ENCODE assay signal across 13 cellular contexts in the genomic region with DNA sequence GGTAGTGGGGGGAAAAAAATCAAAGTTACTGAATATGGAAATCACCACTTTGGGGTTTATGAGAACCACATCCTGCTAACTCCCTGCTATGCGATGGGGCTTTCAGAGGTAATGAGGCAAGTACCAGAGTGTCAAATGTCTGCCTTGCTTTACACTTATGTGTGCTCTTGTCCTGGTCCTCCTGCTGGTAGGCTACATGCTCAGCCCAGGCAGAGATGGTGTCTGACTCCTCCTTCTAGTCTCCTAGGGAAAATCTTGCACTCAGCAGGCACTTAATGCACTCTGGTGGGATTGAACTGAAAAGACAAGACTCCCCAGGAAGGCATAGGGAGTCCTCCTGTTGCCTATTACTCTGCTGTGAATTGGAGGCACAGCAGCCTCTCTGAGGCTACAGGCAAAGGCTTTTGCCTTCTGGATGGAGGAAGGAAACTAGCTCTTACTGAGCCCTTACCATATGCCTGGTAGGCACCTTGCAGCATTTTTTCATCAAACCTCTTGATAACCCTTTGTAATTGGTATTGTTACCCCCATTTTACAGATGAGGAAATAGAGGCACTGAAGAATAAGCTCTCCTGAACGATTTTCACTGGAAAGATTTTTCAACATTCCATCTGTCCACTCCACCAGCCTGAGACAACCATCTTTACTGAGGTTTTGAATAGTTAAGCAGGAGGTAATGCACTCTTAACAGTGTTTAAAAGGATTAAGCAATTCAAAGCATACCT.
A peak's percentile ranks its signal among the peaks of the same experiment; 100 is the strongest.
DNase-seq lines count a peak whose midpoint lies in the region; ATAC-seq and TF ChIP-seq lines count a peak whose summit lies in the region.
"Had no signal": no experiment of that assay in that cellular context is flagged by ENCODE, and none has a peak within 500 bp of the region (broad histone marks: within the 10 kb centered on the region; RNA-seq: fewer than 3 reads in every experiment).

No MANE protein-coding gene starts in this region.

- H3K4me1 Mint-ChIP-seq in WTC11: peaks cover 12% of the 10 kb centered on the region

- peaks cover 3% of the 10 kb centered on the region; the same call in 1 of the 2 replicates for H3K27me3 Mint-ChIP-seq in WTC11 (ENCODE audit: low read depth)

- CTCF ChIA-PET in WTC11 (lab: Charles Lee): interaction anchor here (0.5 to 3.7 kb wide), 5 partner anchors 12 to 302 kb away, joined by 3 to 14 read pairs (median 3); no protein-coding TSS in a partner anchor

- no peak overlapping the region for H3K4me3 ChIP-seq in breast epithelium
- H3K4me3 ChIP-seq: tibial artery had no signal

- intact Hi-C loops in breast epithelium (cut with DNase I; ENCODE audit: low total_unique reads): no loop called here

- DNase-seq in WTC11 (ENCODE audit: low spot score) (no peak), breast epithelium (ENCODE audit: low spot score in 2 of 2) (no peak), ureter (ENCODE audit: low spot score) (no peak), NCI-H1092 (lab: John Stamatoyannopoulos, UW) (no peak)
- no peak for DNase-seq in activated CD4-positive, alpha-beta T cell treated with anti-CD3 and anti-CD28 coated beads, Interleukin-2, amount 50 U/mL, for 1 hour
- DNase-seq: Caco-2; NCI-H2227 treated with DMSO at 0.1 percent for 48 hours; stimulated activated CD4-positive, alpha-beta T cell treated with anti-CD3 and anti-CD28 coated beads, Interleukin-15, amount 100 ng/mL, for 24 hours; tibial artery had no signal

- TF ChIP-seq CTCF in WTC11 (IDR thresholded peaks at IDR 0.05): no peak
- TF ChIP-seq CTCF in breast epithelium (IDR thresholded peaks at IDR 0.05): no peak

- H3K9me3 ChIP-seq in breast epithelium: no peaks in the 10 kb centered on the region
- H3K9me3 ChIP-seq: Caco-2, tibial artery had no signal

- ATAC-seq in GM18502 (IDR thresholded peaks at IDR 0.05; ENCODE audit: poor library complexity, unreplicated experiment) (peak; percentile 98), GM19463 (IDR thresholded peaks at IDR 0.05; ENCODE audit: unreplicated experiment) (peak; percentile 93), HG02970 (IDR thresholded peaks at IDR 0.05; ENCODE audit: low FRiP score, unreplicated experiment) (peak; percentile 56), WTC11 (peak; percentile 94)

- H3K27ac ChIP-seq in breast epithelium: no peak overlapping the region
- H3K27ac ChIP-seq: HL-60, tibial artery had no signal

- no peak overlapping the region for H3K4me3 Mint-ChIP-seq in WTC11

- no peaks in the 10 kb centered on the region for H3K4me1 ChIP-seq in breast epithelium
- H3K4me1 ChIP-seq: Caco-2, tibial artery had no signal

- POLR2A ChIA-PET in WTC11 (lab: Charles Lee): no interaction called here

- H3K9me3 Mint-ChIP-seq in WTC11: no peaks in the 10 kb centered on the region

- no peaks in the 10 kb centered on the region for H3K36me3 ChIP-seq in breast epithelium
- H3K36me3 ChIP-seq: tibial artery had no signal

- no peak overlapping the region for H3K27ac Mint-ChIP-seq in WTC11

- no peaks in the 10 kb centered on the region for H3K27me3 ChIP-seq in breast epithelium
- H3K27me3 ChIP-seq: tibial artery had no signal

- no peak for TF ChIP-seq POLR2A in breast epithelium (IDR thresholded peaks at IDR 0.05)

- no peaks in the 10 kb centered on the region for H3K36me3 Mint-ChIP-seq in WTC11

TF ChIP-seq in WTC11, 78 proteins besides CTCF, POLR2A, EP300 and RAD21:
- TF ChIP-seq NFATC4 (CRISPR knock-in tag; IDR thresholded peaks at IDR 0.05) (no peak), GTF2I (CRISPR knock-in tag; conservative IDR thresholded peaks at IDR 0.05) (0 out of 2 replicates have a peak, but pooled peaks have one; percentile 54), NR1H2 (CRISPR knock-in tag; IDR thresholded peaks at IDR 0.05) (no peak)
